In genomic region chr21:34345091-34345871, GRCh38 we compare ENCODE assay signal across 18 cellular contexts. TPM values are rescaled to one million over a fixed set of nuclear protein-coding genes. Genes with fewer than 3 reads are reported as not detected.
DNase-seq lines count a peak whose midpoint lies in the region; TF ChIP-seq lines count a peak whose summit lies in the region.
"Had no signal": no experiment of that assay in that cellular context is flagged by ENCODE, and none has a peak within 500 bp of the region (broad histone marks: within the 10 kb centered on the region; RNA-seq: fewer than 3 reads in every experiment).

No MANE protein-coding gene starts in this region.

- H3F3A ChIP-seq in GM23248 (ENCODE audit: insufficient read depth), result 0 out of 2 replicates have a peak, but pooled peaks cover 3% of the 10 kb centered on the region

- H3K4me3 ChIP-seq in GM23248, result no peak overlapping the region
- H3K4me3 ChIP-seq in stomach, result no peak overlapping the region
- H3K4me3 ChIP-seq: HAP-1 had no signal

- H3K4me1 Mint-ChIP-seq in immature natural killer cell, result peaks cover 7 to 11% of the 10 kb centered on the region in 2 donors

- 35% methylated on average over 13 to 15 of the region's 15 CpGs for WGBS in GM23248 (ENCODE audit: low coverage in 1 of 2, low lambda C conversion rate in 2 of 2, missing lambda C conversion rate in 2 of 2), 2 experiments
- WGBS in stomach, 5 donors, result 76 to 82% (median 78%) methylated on average over 13 to 15 of the region's 15 CpGs

- H4K20me1 ChIP-seq in GM23248 (ENCODE audit: insufficient read depth), result no peaks in the 10 kb centered on the region

- in situ Hi-C loops in GM23248 (cut with MboI), result no loop called here

- H3K27ac Mint-ChIP-seq in immature natural killer cell, result no peak overlapping the region
- H3K27ac Mint-ChIP-seq: activated CD4-positive, alpha-beta T cell treated with anti-CD3 and anti-CD28 coated beads for 36 hours; stimulated activated naive B cell treated with anti-CD40 and anti-IgM and Interleukin-4, amounts not matched to agents 10 μg/mL and 1 μg/mL and 100 μg/mL, for 72 hours had no signal

- H3K4me1 ChIP-seq in GM23248 (ENCODE audit: insufficient read depth), result peaks cover 12% of the 10 kb centered on the region
- peaks cover 0 to 30% (median 0%) of the 10 kb centered on the region in 4 donors for H3K4me1 ChIP-seq in stomach

- peak overlapping the region; percentile 35 for H3K4me2 ChIP-seq in GM23248 (ENCODE audit: unreplicated experiment)

- intact Hi-C loops in stomach (cut with DNase I; ENCODE audit: low total_unique reads), result loop anchor here (5.0 kb wide), 1 partner anchor 423 kb away; no protein-coding TSS in a partner anchor

- H3K36me3 ChIP-seq in GM23248 (ENCODE audit: low read depth), result no peaks in the 10 kb centered on the region
- H3K36me3 ChIP-seq in stomach, result no peaks in the 10 kb centered on the region
- H3K36me3 ChIP-seq: HAP-1 had no signal

- H3K79me2 ChIP-seq in GM23248 (ENCODE audit: insufficient read depth), result no peaks in the 10 kb centered on the region

- peak overlapping the region; percentile 70 for H2AFZ ChIP-seq in GM23248

- H3K9me2 ChIP-seq in GM23248 (ENCODE audit: insufficient read depth), result no peaks in the 10 kb centered on the region

- no peaks in the 10 kb centered on the region for H3K9me3 Mint-ChIP-seq in immature natural killer cell
- H3K9me3 Mint-ChIP-seq: stimulated activated naive B cell treated with anti-CD40 and anti-IgM and Interleukin-4, amounts not matched to agents 10 μg/mL and 1 μg/mL and 100 μg/mL, for 72 hours had no signal

- DNase-seq in GM23248 (peak; percentile 55), iris pigment epithelial cell (ENCODE audit: low read depth) (peak; percentile 25), stomach (no peak), immature natural killer cell (no peak), Ammon's horn (ENCODE audit: low spot score) (no peak), middle frontal gyrus (ENCODE audit: extremely low spot score, low spot score) (no peak), D341Med (ENCODE audit: low spot score) (no peak)
- DNase-seq: activated CD4-positive, alpha-beta T cell treated with anti-CD3 and anti-CD28 coated beads for 36 hours; activated T-cell treated with anti-CD3 and anti-CD28 coated beads, Interleukin-2, amount 50 U/mL, for 48 hours; AML-193; foreskin melanocyte; Karpas-422; NCI-H1417 treated with DMSO at 0.1 percent for 48 hours; SHP77; stimulated activated naive B cell treated with anti-CD40 and anti-IgM and Interleukin-4, amounts not matched to agents 10 μg/mL and 1 μg/mL and 100 μg/mL, for 72 hours had no signal

- H3K27me3 Mint-ChIP-seq in immature natural killer cell (ENCODE audit: low read depth in 3 of 3), result peaks cover 4 to 7% (median 4%) of the 10 kb centered on the region in 3 donors
- H3K27me3 Mint-ChIP-seq: activated CD4-positive, alpha-beta T cell treated with anti-CD3 and anti-CD28 coated beads for 36 hours had no signal

- H3K27ac ChIP-seq in GM23248 (no peak overlapping the region), cingulate gyrus (ENCODE audit: low read depth, low read length) (peak overlapping the region; percentile 15), stomach (peak overlapping the region in 4 of 5 donors; percentile 58 to 70 (median 59))

- no peak for TF ChIP-seq POLR2A in stomach (IDR thresholded peaks at IDR 0.05)

- no peak for TF ChIP-seq CTCF in stomach (IDR thresholded peaks at IDR 0.05)

- no peaks in the 10 kb centered on the region for H3K36me3 Mint-ChIP-seq in immature natural killer cell
- H3K36me3 Mint-ChIP-seq: stimulated activated naive B cell treated with anti-CD40 and anti-IgM and Interleukin-4, amounts not matched to agents 10 μg/mL and 1 μg/mL and 100 μg/mL, for 72 hours had no signal

- H3K9ac ChIP-seq in GM23248, result no peak overlapping the region

- H3K27me3 ChIP-seq in GM23248 (replicated peaks; ENCODE audit: insufficient read depth), result peaks cover 3% of the 10 kb centered on the region; the same call in 1 of the 2 replicates
- H3K27me3 ChIP-seq in stomach, result no peaks in the 10 kb centered on the region

- no peak for TF ChIP-seq EP300 in stomach (IDR thresholded peaks at IDR 0.05)

- H3K9me3 ChIP-seq in GM23248 (ENCODE audit: low read depth) (no peaks in the 10 kb centered on the region), stomach (no peaks in the 10 kb centered on the region)
- H3K9me3 ChIP-seq: HAP-1 had no signal

- H3K4me3 Mint-ChIP-seq in immature natural killer cell, result no peak overlapping the region
- H3K4me3 Mint-ChIP-seq: activated CD4-positive, alpha-beta T cell treated with anti-CD3 and anti-CD28 coated beads for 36 hours; stimulated activated naive B cell treated with anti-CD40 and anti-IgM and Interleukin-4, amounts not matched to agents 10 μg/mL and 1 μg/mL and 100 μg/mL, for 72 hours had no signal

RNA-seq across cellular contexts. Expression of gene KCNE2, which starts 18.5 kb away (rescaled TPM):
- total RNA-seq in GM23248 (2014; rRNA removed; shearing (Covaris generic)), result not detected in 2 replicates
- polyA plus RNA-seq in GM23248 (2016; fragmentation: Nextera tagmentation; extraction: Ambion mirVana), result 0.23 and 0.33 TPM in 2 replicates
- 100 to 1,000 TPM in 2 of 5 donors, 10 to 100 TPM in 2, not detected in 1; 34.4 to 126 (median 77.2) TPM for total RNA-seq in stomach
- polyA plus RNA-seq in stomach, result 100 to 1,000 TPM; 235 to 294 (median 240) TPM
- polyA plus RNA-seq in immature natural killer cell, result under 1 TPM in 1 of 3 donors, not detected in 2; 0.27 TPM
- total RNA-seq: activated CD4-positive, alpha-beta T cell treated with anti-CD3 and anti-CD28 coated beads for 36 hours; renal cortical epithelial cell had no signal

RNA-seq across cellular contexts. Expression of gene SMIM11, which starts 30.0 kb away (rescaled TPM):
- 15.5 and 18.3 TPM in 2 replicates for total RNA-seq in GM23248 (2014; rRNA removed; shearing (Covaris generic))
- polyA plus RNA-seq in GM23248 (2016; fragmentation: Nextera tagmentation; extraction: Ambion mirVana) (6.8 and 8.8 TPM in 2 replicates), stomach (10 to 100 TPM in 2 of 3 donors, 1 to 10 TPM in 1; 8.4 to 20.9 (median 16.2) TPM), immature natural killer cell (10 to 100 TPM in 1 of 3 donors, 1 to 10 TPM in 2; 3.9 to 11.1 (median 7.0) TPM)
- total RNA-seq in stomach, result 10 to 100 TPM in 2 of 5 donors, 1 to 10 TPM in 2, not detected in 1; 1.2 to 29.5 (median 11.1) TPM

Comparison
In these comparisons a context has a peak if more than half of its experiments do, and no peak if none do; other contexts are left out.
1. DNase-seq: peak in GM23248 (single experiment) and iris pigment epithelial cell (single experiment); none in stomach (single experiment), immature natural killer cell (0 of 3), Ammon's horn (single experiment), middle frontal gyrus (single experiment) and D341Med (single experiment).
2. RNA of gene KCNE2, which starts 18.5 kb away (polyA plus RNA-seq): 235 to 294 TPM in stomach; 0.23 to 0.33 TPM in GM23248 and 0.27 TPM in immature natural killer cell; every median in the first group is over 100 times any median in the second.